Comparison of ENCODE assay signal across 8 cellular contexts in genomic region chr9:112717669-112718331, GRCh38. TPM values are rescaled to one million over a fixed set of nuclear protein-coding genes. Genes with fewer than 3 reads are reported as not detected.
A peak's percentile ranks its signal among the peaks of the same experiment; 100 is the strongest.
DNase-seq lines count a peak whose midpoint lies in the region; ATAC-seq and TF ChIP-seq lines count a peak whose summit lies in the region.

A gene with protein sequence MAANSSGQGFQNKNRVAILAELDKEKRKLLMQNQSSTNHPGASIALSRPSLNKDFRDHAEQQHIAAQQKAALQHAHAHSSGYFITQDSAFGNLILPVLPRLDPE (minus strand): TSS chr9:112718117. CDS start chr9:112716485, 1,632 bp downstream.

- TF ChIP-seq POLR2A in GM19193 (IDR thresholded peaks at IDR 0.05; ENCODE audit: extremely low read depth, insufficient read depth, insufficient read length) = peak; percentile 76

- TF ChIP-seq CTCF in BE2C (IDR thresholded peaks at IDR 0.05; ENCODE audit: low read depth, low read length) (peak; percentile 28; the same call in 1 of the 2 replicates), choroid plexus epithelial cell (conservative IDR thresholded peaks at IDR 0.05; ENCODE audit: low read depth, low read length) (peak; percentile 2)

- DNase-seq in BE2C = peak; percentile 98
- peak; percentile 95 for DNase-seq in NCI-H510A (lab: John Stamatoyannopoulos, UW)
- peak; percentile 92 to 94 for DNase-seq in activated CD4-positive, alpha-beta T cell treated with anti-CD3 and anti-CD28 coated beads for 24 hours (ENCODE audit: low read depth in 2 of 2)
- DNase-seq in choroid plexus epithelial cell (ENCODE audit: low read depth) = peak; percentile 97
- DNase-seq in stimulated activated CD4-positive, alpha-beta T cell treated with anti-CD3 and anti-CD28 coated beads, Interleukin-1b, Interleukin-23, amount 100 ng/mL, for 4 hours (ENCODE audit: low read depth in 2 of 2) = peak; percentile 93 to 94

- H3K27me3 ChIP-seq in BE2C = no peaks in the 10 kb centered on the region
- no peaks in the 10 kb centered on the region for H3K27me3 ChIP-seq in layer of hippocampus (ENCODE audit: control insufficient read depth, insufficient read depth, low read length)

- H3K27ac ChIP-seq in layer of hippocampus (ENCODE audit: low read depth, low read length) = peak within 1 kb of the TSS; percentile 84

- H3K4me3 ChIP-seq in BE2C (ENCODE audit: low read depth, low read length) (peak within 1 kb of the TSS; percentile 83), choroid plexus epithelial cell (ENCODE audit: low read depth, low read length) (peak within 1 kb of the TSS; percentile 94)

- no peaks in the 10 kb centered on the region for H3K4me1 ChIP-seq in BE2C

- H3K36me3 ChIP-seq in BE2C = no peaks in the 10 kb centered on the region; the same call in 1 of the 2 replicates

- ATAC-seq in HG03439 (IDR thresholded peaks at IDR 0.05; ENCODE audit: unreplicated experiment) = peak; percentile 93

- H3K9me3 ChIP-seq in BE2C = no peaks in the 10 kb centered on the region

RNA-seq across cellular contexts. Expression of the gene that starts here (rescaled TPM):
- 10.8 TPM for polyA plus RNA-seq in BE2C (2012; ENCODE audit: insufficient read depth, insufficient read length, low read depth)

Comparison
In these comparisons a context has a peak if more than half of its experiments do, and no peak if none do; other contexts are left out.
1. Peak in every context shown above with its lines: DNase-seq, ATAC-seq, H3K4me3 ChIP-seq and H3K27ac ChIP-seq.